17 cellular contexts compared by ENCODE assay signal in genomic region chr20:59013031-59013951, GRCh38. TPM values are rescaled to one million over a fixed set of nuclear protein-coding genes. Genes with fewer than 3 reads are reported as not detected.
A peak's percentile ranks its signal among the peaks of the same experiment; 100 is the strongest.
DNase-seq lines count a peak whose midpoint lies in the region; ATAC-seq and TF ChIP-seq lines count a peak whose summit lies in the region.
"Had no signal": no experiment of that assay in that cellular context is flagged by ENCODE, and none has a peak within 500 bp of the region (broad histone marks: within the 10 kb centered on the region; RNA-seq: fewer than 3 reads in every experiment).

No MANE protein-coding gene starts in this region.

- no peaks in the 10 kb centered on the region for H4K20me1 ChIP-seq in PC-9 (ENCODE audit: insufficient read depth)

- H3K27me3 ChIP-seq in SJSA1 (replicated peaks), result no peaks in the 10 kb centered on the region
- no peaks in the 10 kb centered on the region for H3K27me3 ChIP-seq in mesenchymal stem cell (ENCODE audit: control insufficient read depth in 1 of 2, insufficient read depth in 1 of 2, low read length in 2 of 2)
- no peaks in the 10 kb centered on the region for H3K27me3 ChIP-seq in PC-9 (ENCODE audit: insufficient read depth, low read depth)

- H3K27ac ChIP-seq in SJSA1, result peak overlapping the region; percentile 68
- H3K27ac ChIP-seq in mesenchymal stem cell (ENCODE audit: low read length, poor library complexity, severe bottlenecking), result no peak overlapping the region
- no peak overlapping the region for H3K27ac ChIP-seq in PC-9
- H3K27ac ChIP-seq: psoas muscle had no signal

- no peaks in the 10 kb centered on the region for H3K79me2 ChIP-seq in PC-9 (ENCODE audit: low read depth)

- H3K9ac ChIP-seq in mesenchymal stem cell (ENCODE audit: low read length), result no peak overlapping the region

- no peak for TF ChIP-seq CTCF in PC-9 (conservative IDR thresholded peaks at IDR 0.05)

- H3K4me3 ChIP-seq in SJSA1, result no peak overlapping the region
- H3K4me3 ChIP-seq in mesenchymal stem cell (ENCODE audit: insufficient read depth in 1 of 2, low read depth in 1 of 2, low read length in 2 of 2), result no peak overlapping the region
- H3K4me3 ChIP-seq in PC-9, result no peak overlapping the region
- H3K4me3 ChIP-seq: psoas muscle had no signal

- intact Hi-C loops in activated naive CD4-positive, alpha-beta T cell treated with anti-CD3 and anti-CD28 coated beads for 36 hours (cut with micrococcal nuclease), result no loop called here
- intact Hi-C loops in PC-9 (cut with micrococcal nuclease; ENCODE audit: unreplicated experiment), result no loop called here

- H2AFZ ChIP-seq in mesenchymal stem cell (ENCODE audit: low read depth, low read length) (no peak overlapping the region), PC-9 (no peak overlapping the region)

- H3K4me1 ChIP-seq in SJSA1 (replicated peaks), result peaks cover 62% of the 10 kb centered on the region
- peaks cover 19% of the 10 kb centered on the region for H3K4me1 ChIP-seq in mesenchymal stem cell (ENCODE audit: control insufficient read depth, insufficient read depth, low read depth, low read length)
- peaks cover 42% of the 10 kb centered on the region for H3K4me1 ChIP-seq in PC-9 (replicated peaks; ENCODE audit: insufficient read depth)

- H3K36me3 ChIP-seq in SJSA1 (no peaks in the 10 kb centered on the region), mesenchymal stem cell (ENCODE audit: control insufficient read depth in 1 of 2, insufficient read depth in 2 of 2, low read depth in 1 of 2, low read length in 2 of 2) (peaks cover 0 to 12% of the 10 kb centered on the region in 2 experiments), PC-9 (ENCODE audit: low read depth) (no peaks in the 10 kb centered on the region)

- H2BK120ac ChIP-seq in mesenchymal stem cell (ENCODE audit: low read depth, low read length), result no peak overlapping the region

- H2BK12ac ChIP-seq in mesenchymal stem cell (ENCODE audit: low read length in 2 of 2), result no peak overlapping the region

- no peak overlapping the region for H3K4ac ChIP-seq in mesenchymal stem cell (ENCODE audit: low read depth in 1 of 2, low read length in 2 of 2)

- no peak overlapping the region for H3K14ac ChIP-seq in mesenchymal stem cell (ENCODE audit: low read length in 2 of 2)

- H3K18ac ChIP-seq in mesenchymal stem cell (ENCODE audit: low read depth in 1 of 2, low read length in 2 of 2), result no peak overlapping the region

- no peaks in the 10 kb centered on the region for H3K9me3 Mint-ChIP-seq in activated naive CD4-positive, alpha-beta T cell treated with anti-CD3 and anti-CD28 coated beads, Interleukin-2, amount 10 ng/mL, durations not matched to agents 7 days and 5 days
- H3K9me3 Mint-ChIP-seq in activated naive CD4-positive, alpha-beta T cell treated with anti-CD3 and anti-CD28 coated beads for 36 hours, result no peaks in the 10 kb centered on the region
- H3K9me3 Mint-ChIP-seq in stimulated activated naive B cell treated with anti-CD40 and anti-IgM and Interleukin-4, amounts not matched to agents 10 μg/mL and 1 μg/mL and 100 μg/mL, for 72 hours, result no peaks in the 10 kb centered on the region
- H3K9me3 Mint-ChIP-seq: naive thymus-derived CD8-positive, alpha-beta T cell; stimulated activated naive CD8-positive, alpha-beta T cell treated with anti-CD3 and anti-CD28 coated beads, Interleukin-15, Interleukin-2, amounts not matched to agents 100 ng/mL and 50 ng/mL, for 24 hours had no signal

- no peak overlapping the region for H2BK15ac ChIP-seq in mesenchymal stem cell (ENCODE audit: low read depth, poor library complexity, severe bottlenecking)

- no peak overlapping the region for H3K23ac ChIP-seq in mesenchymal stem cell (ENCODE audit: low read length in 2 of 2)

- 88% methylated on average over 17 of the region's 17 CpGs for WGBS in mesenchymal stem cell

- ATAC-seq in stimulated activated naive B cell treated with anti-CD40 and anti-IgM and Interleukin-4, amounts not matched to agents 10 μg/mL and 1 μg/mL and 100 μg/mL, for 72 hours (replicated peaks), result no peak
- no peak for ATAC-seq in GM21528 (IDR thresholded peaks at IDR 0.05; ENCODE audit: low FRiP score, unreplicated experiment)
- ATAC-seq: psoas muscle had no signal

- no peak for DNase-seq in activated naive CD4-positive, alpha-beta T cell treated with anti-CD3 and anti-CD28 coated beads, Interleukin-2, amount 10 ng/mL, durations not matched to agents 7 days and 5 days
- no peak for DNase-seq in activated naive CD4-positive, alpha-beta T cell treated with anti-CD3 and anti-CD28 coated beads for 36 hours
- no peak for DNase-seq in SJSA1 (ENCODE audit: low read depth in 1 of 2, low spot score in 2 of 2)
- DNase-seq in mesenchymal stem cell, result no peak
- no peak for DNase-seq in stimulated activated naive B cell treated with anti-CD40 and anti-IgM and Interleukin-4, amounts not matched to agents 10 μg/mL and 1 μg/mL and 100 μg/mL, for 72 hours
- no peak for DNase-seq in middle frontal gyrus (ENCODE audit: extremely low spot score, low spot score)
- no peak for DNase-seq in PC-9
- DNase-seq: activated naive CD4-positive, alpha-beta T cell treated with Interleukin-2 at 50 U/mL for 16 hours; DMS79; MM.1S; NCI-H345; psoas muscle had no signal

- peaks cover 31% of the 10 kb centered on the region for H3K27me3 Mint-ChIP-seq in activated naive CD4-positive, alpha-beta T cell treated with anti-CD3 and anti-CD28 coated beads, Interleukin-2, amount 10 ng/mL, durations not matched to agents 7 days and 5 days
- H3K27me3 Mint-ChIP-seq in activated naive CD4-positive, alpha-beta T cell treated with anti-CD3 and anti-CD28 coated beads for 36 hours (ENCODE audit: low read depth), result no peaks in the 10 kb centered on the region
- H3K27me3 Mint-ChIP-seq in stimulated activated naive B cell treated with anti-CD40 and anti-IgM and Interleukin-4, amounts not matched to agents 10 μg/mL and 1 μg/mL and 100 μg/mL, for 72 hours, result no peaks in the 10 kb centered on the region
- H3K27me3 Mint-ChIP-seq: naive thymus-derived CD8-positive, alpha-beta T cell; stimulated activated naive CD8-positive, alpha-beta T cell treated with anti-CD3 and anti-CD28 coated beads, Interleukin-15, Interleukin-2, amounts not matched to agents 100 ng/mL and 50 ng/mL, for 24 hours had no signal

- H4K8ac ChIP-seq in mesenchymal stem cell (ENCODE audit: low read length), result no peak overlapping the region

- H3F3A ChIP-seq in PC-9 (ENCODE audit: insufficient read depth, low read depth), result peaks cover 32% of the 10 kb centered on the region

- no peaks in the 10 kb centered on the region for H3K79me1 ChIP-seq in mesenchymal stem cell (replicated peaks; ENCODE audit: low read length, poor library complexity, severe bottlenecking)

- H3K4me1 Mint-ChIP-seq in activated naive CD4-positive, alpha-beta T cell treated with anti-CD3 and anti-CD28 coated beads, Interleukin-2, amount 10 ng/mL, durations not matched to agents 7 days and 5 days, result peaks cover 66% of the 10 kb centered on the region
- H3K4me1 Mint-ChIP-seq in activated naive CD4-positive, alpha-beta T cell treated with anti-CD3 and anti-CD28 coated beads for 36 hours (ENCODE audit: low read depth), result peaks cover 43% of the 10 kb centered on the region
- peaks cover 56 to 90% of the 10 kb centered on the region in 2 donors for H3K4me1 Mint-ChIP-seq in stimulated activated naive B cell treated with anti-CD40 and anti-IgM and Interleukin-4, amounts not matched to agents 10 μg/mL and 1 μg/mL and 100 μg/mL, for 72 hours

- no peaks in the 10 kb centered on the region for H3K9me2 ChIP-seq in PC-9 (ENCODE audit: insufficient read depth)

- H4K91ac ChIP-seq in mesenchymal stem cell (ENCODE audit: low read length), result peak overlapping the region; percentile 52

- H3K4me2 ChIP-seq in mesenchymal stem cell (ENCODE audit: low read length, poor library complexity, severe bottlenecking) (no peak overlapping the region), PC-9 (no peak overlapping the region)

- BruUV-seq in PC-9 (replicated peaks; lab: Mats Ljungman, UMichigan), result no TSS peak

- H3K27ac Mint-ChIP-seq in activated naive CD4-positive, alpha-beta T cell treated with anti-CD3 and anti-CD28 coated beads, Interleukin-2, amount 10 ng/mL, durations not matched to agents 7 days and 5 days, result peak overlapping the region; percentile 57
- no peak overlapping the region for H3K27ac Mint-ChIP-seq in activated naive CD4-positive, alpha-beta T cell treated with anti-CD3 and anti-CD28 coated beads for 36 hours
- H3K27ac Mint-ChIP-seq in stimulated activated naive B cell treated with anti-CD40 and anti-IgM and Interleukin-4, amounts not matched to agents 10 μg/mL and 1 μg/mL and 100 μg/mL, for 72 hours, result peak overlapping the region; percentile 43
- H3K27ac Mint-ChIP-seq: stimulated activated naive CD8-positive, alpha-beta T cell treated with anti-CD3 and anti-CD28 coated beads, Interleukin-15, Interleukin-2, amounts not matched to agents 100 ng/mL and 50 ng/mL, for 24 hours had no signal

- CTCF ChIA-PET in activated naive CD4-positive, alpha-beta T cell treated with anti-CD3 and anti-CD28 coated beads, Interleukin-2, amount 10 ng/mL, durations not matched to agents 7 days and 5 days (lab: Charles Lee), result no interaction called here
- CTCF ChIA-PET in activated naive CD4-positive, alpha-beta T cell treated with anti-CD3 and anti-CD28 coated beads for 36 hours (lab: Charles Lee), result no interaction called here
- CTCF ChIA-PET in PC-9 (lab: Charles Lee), result no interaction called here

- H2BK5ac ChIP-seq in mesenchymal stem cell (ENCODE audit: low read depth, low read length, poor library complexity, severe bottlenecking), result no peak overlapping the region

- H3K9me3 ChIP-seq in SJSA1 (replicated peaks) (no peaks in the 10 kb centered on the region), mesenchymal stem cell (ENCODE audit: control insufficient read depth, low read length) (no peaks in the 10 kb centered on the region), PC-9 (ENCODE audit: insufficient read depth, low read depth) (no peaks in the 10 kb centered on the region)
- H3K9me3 ChIP-seq: psoas muscle had no signal

- POLR2A ChIA-PET in PC-9 (lab: Charles Lee; ENCODE audit: unreplicated experiment), result no interaction called here

- no peak overlapping the region for H3K4me3 Mint-ChIP-seq in activated naive CD4-positive, alpha-beta T cell treated with anti-CD3 and anti-CD28 coated beads, Interleukin-2, amount 10 ng/mL, durations not matched to agents 7 days and 5 days
- H3K4me3 Mint-ChIP-seq in activated naive CD4-positive, alpha-beta T cell treated with anti-CD3 and anti-CD28 coated beads for 36 hours, result no peak overlapping the region
- H3K4me3 Mint-ChIP-seq in stimulated activated naive B cell treated with anti-CD40 and anti-IgM and Interleukin-4, amounts not matched to agents 10 μg/mL and 1 μg/mL and 100 μg/mL, for 72 hours, result no peak overlapping the region
- H3K4me3 Mint-ChIP-seq: stimulated activated naive CD8-positive, alpha-beta T cell treated with anti-CD3 and anti-CD28 coated beads, Interleukin-15, Interleukin-2, amounts not matched to agents 100 ng/mL and 50 ng/mL, for 24 hours had no signal

- H3K36me3 Mint-ChIP-seq in activated naive CD4-positive, alpha-beta T cell treated with anti-CD3 and anti-CD28 coated beads, Interleukin-2, amount 10 ng/mL, durations not matched to agents 7 days and 5 days, result no peaks in the 10 kb centered on the region
- no peaks in the 10 kb centered on the region for H3K36me3 Mint-ChIP-seq in activated naive CD4-positive, alpha-beta T cell treated with anti-CD3 and anti-CD28 coated beads for 36 hours (ENCODE audit: low read depth)
- H3K36me3 Mint-ChIP-seq in stimulated activated naive B cell treated with anti-CD40 and anti-IgM and Interleukin-4, amounts not matched to agents 10 μg/mL and 1 μg/mL and 100 μg/mL, for 72 hours, result peaks cover 13 to 18% of the 10 kb centered on the region in 2 donors
- H3K36me3 Mint-ChIP-seq: naive thymus-derived CD8-positive, alpha-beta T cell had no signal

- H2AK5ac ChIP-seq in mesenchymal stem cell (ENCODE audit: low read length, severe bottlenecking), result peak overlapping the region; percentile 35

RNA-seq across cellular contexts. Expression of gene TUBB1, which starts 5.9 kb away (rescaled TPM):
- not detected for total RNA-seq in activated naive CD4-positive, alpha-beta T cell treated with anti-CD3 and anti-CD28 coated beads for 36 hours
- 0.05 TPM in 1 of 2 replicates, not detected in the other for total RNA-seq in SJSA1 (2014; rRNA removed; shearing (Covaris generic))
- polyA plus RNA-seq in mesenchymal stem cell (2013, experiment 1 of 2), result not detected
- not detected for polyA plus RNA-seq in mesenchymal stem cell (2013, experiment 2 of 2)
- 0.18 and 0.35 TPM in 2 replicates for total RNA-seq in PC-9 (2021)
- total RNA-seq: lung microvascular endothelial cell; naive thymus-derived CD8-positive, alpha-beta T cell had no signal
- polyA plus RNA-seq: AG04450 had no signal

RNA-seq across cellular contexts. Expression of gene CTSZ, which starts 6.2 kb away (rescaled TPM):
- 10 to 100 TPM; 17.3 to 17.9 TPM for total RNA-seq in activated naive CD4-positive, alpha-beta T cell treated with anti-CD3 and anti-CD28 coated beads for 36 hours
- total RNA-seq in SJSA1 (2014; rRNA removed; shearing (Covaris generic)), result 140 and 168 TPM in 2 replicates
- 117 TPM for polyA plus RNA-seq in mesenchymal stem cell (2013, experiment 1 of 2)
- 116 TPM for polyA plus RNA-seq in mesenchymal stem cell (2013, experiment 2 of 2)
- total RNA-seq in PC-9 (2021), result 184 and 194 TPM in 2 replicates

RNA-seq across cellular contexts. Expression of gene ATP5F1E, which starts 18.8 kb away (rescaled TPM):
- 10 to 100 TPM; 74.5 to 86.3 TPM for total RNA-seq in activated naive CD4-positive, alpha-beta T cell treated with anti-CD3 and anti-CD28 coated beads for 36 hours
- total RNA-seq in SJSA1 (2014; rRNA removed; shearing (Covaris generic)), result 47.4 and 48.4 TPM in 2 replicates
- polyA plus RNA-seq in mesenchymal stem cell (2013, experiment 1 of 2), result 110 TPM
- 119 TPM for polyA plus RNA-seq in mesenchymal stem cell (2013, experiment 2 of 2)
- total RNA-seq in PC-9 (2021), result 76.3 and 84.8 TPM in 2 replicates

RNA-seq across cellular contexts. Expression of gene PRELID3B, which starts 29.3 kb away (rescaled TPM):
- 100 to 1,000 TPM; 170 to 180 TPM for total RNA-seq in activated naive CD4-positive, alpha-beta T cell treated with anti-CD3 and anti-CD28 coated beads for 36 hours
- 102 and 127 TPM in 2 replicates for total RNA-seq in SJSA1 (2014; rRNA removed; shearing (Covaris generic))
- 16.4 TPM for polyA plus RNA-seq in mesenchymal stem cell (2013, experiment 1 of 2)
- 17.4 TPM for polyA plus RNA-seq in mesenchymal stem cell (2013, experiment 2 of 2)
- total RNA-seq in PC-9 (2021), result 106 and 137 TPM in 2 replicates

RNA-seq across cellular contexts. Expression of gene NELFCD, which starts 32.2 kb away (rescaled TPM):
- total RNA-seq in activated naive CD4-positive, alpha-beta T cell treated with anti-CD3 and anti-CD28 coated beads for 36 hours, result 100 to 1,000 TPM; 102 to 103 TPM
- 43.9 and 50.0 TPM in 2 replicates for total RNA-seq in SJSA1 (2014; rRNA removed; shearing (Covaris generic))
- 29.8 TPM for polyA plus RNA-seq in mesenchymal stem cell (2013, experiment 1 of 2)
- polyA plus RNA-seq in mesenchymal stem cell (2013, experiment 2 of 2), result 30.4 TPM
- 122 and 130 TPM in 2 replicates for total RNA-seq in PC-9 (2021)
